In genomic region chr1:76145332-76145731, GRCh38 we compare ENCODE assay signal across 23 cellular contexts.
DNase-seq lines count a peak whose midpoint lies in the region; ATAC-seq and TF ChIP-seq lines count a peak whose summit lies in the region.
"Had no signal": no experiment of that assay in that cellular context is flagged by ENCODE, and none has a peak within 500 bp of the region (broad histone marks: within the 10 kb centered on the region; RNA-seq: fewer than 3 reads in every experiment).

No MANE protein-coding gene starts in this region.

- no peaks in the 10 kb centered on the region for H3K36me3 ChIP-seq in smooth muscle cell (ENCODE audit: low read depth)
- H3K36me3 ChIP-seq: BLaER1 treated with 17β-estradiol and CSF1 and Interleukin-3, amounts not matched to agents 10 nM and 100 nM had no signal

- H3K4me2 ChIP-seq in smooth muscle cell, result no peak overlapping the region
- H3K4me2 ChIP-seq: A549; BLaER1 treated with 17β-estradiol and CSF1 and Interleukin-3, amounts not matched to agents 10 nM and 100 nM had no signal

- H3K27ac Mint-ChIP-seq in activated naive CD8-positive, alpha-beta T cell treated with anti-CD3 and anti-CD28 coated beads, Interleukin-2, amount 50 U/mL, for 24 hours, result peak overlapping the region; percentile 13
- H3K27ac Mint-ChIP-seq in activated naive CD8-positive, alpha-beta T cell treated with anti-CD3 and anti-CD28 coated beads for 36 hours, result no peak overlapping the region
- peak overlapping the region; percentile 20 to 50 (median 35) for H3K27ac Mint-ChIP-seq in nephron
- H3K27ac Mint-ChIP-seq: B cell; CD4-positive, alpha-beta T cell; CD8-positive, alpha-beta T cell had no signal

- no peak for TF ChIP-seq CTCF in nephron (IDR thresholded peaks at IDR 0.05; ENCODE audit: unreplicated experiment in 3 of 3)
- no peak for TF ChIP-seq CTCF in smooth muscle cell (IDR thresholded peaks at IDR 0.05; ENCODE audit: borderline replicate concordance, insufficient read depth, poor library complexity, severe bottlenecking)

- no peaks in the 10 kb centered on the region for H3F3A ChIP-seq in smooth muscle cell (ENCODE audit: low read depth)

- no peaks in the 10 kb centered on the region for H3K79me2 ChIP-seq in smooth muscle cell (ENCODE audit: low read depth)

- H3K4me3 Mint-ChIP-seq in activated naive CD8-positive, alpha-beta T cell treated with anti-CD3 and anti-CD28 coated beads, Interleukin-2, amount 50 U/mL, for 24 hours, result no peak overlapping the region
- H3K4me3 Mint-ChIP-seq in activated naive CD8-positive, alpha-beta T cell treated with anti-CD3 and anti-CD28 coated beads for 36 hours, result no peak overlapping the region
- H3K4me3 Mint-ChIP-seq in nephron, result no peak overlapping the region
- H3K4me3 Mint-ChIP-seq: B cell; CD4-positive, alpha-beta T cell; CD8-positive, alpha-beta T cell had no signal

- H3K9me3 Mint-ChIP-seq in activated naive CD8-positive, alpha-beta T cell treated with anti-CD3 and anti-CD28 coated beads, Interleukin-2, amount 50 U/mL, for 24 hours, result no peaks in the 10 kb centered on the region
- no peaks in the 10 kb centered on the region for H3K9me3 Mint-ChIP-seq in activated naive CD8-positive, alpha-beta T cell treated with anti-CD3 and anti-CD28 coated beads for 36 hours
- H3K9me3 Mint-ChIP-seq in nephron, result no peaks in the 10 kb centered on the region
- H3K9me3 Mint-ChIP-seq: CD4-positive, alpha-beta T cell; CD8-positive, alpha-beta T cell had no signal

- peaks cover under 1% of the 10 kb centered on the region for H3K4me1 ChIP-seq in smooth muscle cell (ENCODE audit: low read depth)
- H3K4me1 ChIP-seq: A549, Caco-2 had no signal

- peaks cover 1% of the 10 kb centered on the region for H3K27me3 Mint-ChIP-seq in activated naive CD8-positive, alpha-beta T cell treated with anti-CD3 and anti-CD28 coated beads, Interleukin-2, amount 50 U/mL, for 24 hours
- H3K27me3 Mint-ChIP-seq in activated naive CD8-positive, alpha-beta T cell treated with anti-CD3 and anti-CD28 coated beads for 36 hours, result no peaks in the 10 kb centered on the region
- H3K27me3 Mint-ChIP-seq in nephron (ENCODE audit: low read depth), result no peaks in the 10 kb centered on the region

- H3K4me3 ChIP-seq in smooth muscle cell, result no peak overlapping the region
- H3K4me3 ChIP-seq: A549; BLaER1 treated with 17β-estradiol and CSF1 and Interleukin-3, amounts not matched to agents 10 nM and 100 nM; GM12878 had no signal

- ATAC-seq in activated naive CD8-positive, alpha-beta T cell treated with anti-CD3 and anti-CD28 coated beads, Interleukin-2, amount 50 U/mL, for 24 hours, result no peak
- ATAC-seq: A549; CD8-positive, alpha-beta T cell; GM12878 had no signal

- no peaks in the 10 kb centered on the region for H3K9me3 ChIP-seq in smooth muscle cell (replicated peaks; ENCODE audit: low read depth)
- H3K9me3 ChIP-seq: A549; BLaER1 treated with 17β-estradiol and CSF1 and Interleukin-3, amounts not matched to agents 10 nM and 100 nM; Caco-2 had no signal

- H3K27ac ChIP-seq in smooth muscle cell (ENCODE audit: low read depth), result peak overlapping the region; percentile 45
- H3K27ac ChIP-seq: 22Rv1; A549; BLaER1 treated with 17β-estradiol and CSF1 and Interleukin-3, amounts not matched to agents 10 nM and 100 nM; C4-2B had no signal

- WGBS in smooth muscle cell (ENCODE audit: low lambda C conversion rate), result 76% methylated on average over 6 of the region's 6 CpGs

- no peak overlapping the region for H3K9ac ChIP-seq in smooth muscle cell (ENCODE audit: low read depth)
- H3K9ac ChIP-seq: BLaER1 treated with 17β-estradiol and CSF1 and Interleukin-3, amounts not matched to agents 10 nM and 100 nM had no signal

- no peaks in the 10 kb centered on the region for H4K20me1 ChIP-seq in smooth muscle cell (ENCODE audit: low read depth)

- no peaks in the 10 kb centered on the region for H3K27me3 ChIP-seq in smooth muscle cell (ENCODE audit: low read depth)
- H3K27me3 ChIP-seq: BLaER1 treated with 17β-estradiol and CSF1 and Interleukin-3, amounts not matched to agents 10 nM and 100 nM had no signal

- DNase-seq in activated naive CD8-positive, alpha-beta T cell treated with anti-CD3 and anti-CD28 coated beads, Interleukin-2, amount 50 U/mL, for 24 hours, result no peak
- no peak for DNase-seq in activated naive CD8-positive, alpha-beta T cell treated with anti-CD3 and anti-CD28 coated beads for 36 hours
- DNase-seq in smooth muscle cell (lab: John Stamatoyannopoulos, UW; ENCODE audit: unreplicated experiment) (no peak), DMS153 treated with DMSO at 0.1 percent for 48 hours (lab: John Stamatoyannopoulos, UW; ENCODE audit: unreplicated experiment) (no peak), NCI-H2107 (lab: John Stamatoyannopoulos, UW) (no peak), NK-92 (lab: John Stamatoyannopoulos, UW; ENCODE audit: unreplicated experiment) (no peak)
- DNase-seq: AML-193; Caco-2; Calu3; CD4-positive, alpha-beta T cell; CD8-positive, alpha-beta T cell; DMS53; DMS79; DND-41; EL; GDM1 had no signal

- peak overlapping the region; percentile 34 for H2AFZ ChIP-seq in smooth muscle cell (ENCODE audit: low read depth)

- peaks cover 1% of the 10 kb centered on the region for H3K4me1 Mint-ChIP-seq in activated naive CD8-positive, alpha-beta T cell treated with anti-CD3 and anti-CD28 coated beads, Interleukin-2, amount 50 U/mL, for 24 hours
- H3K4me1 Mint-ChIP-seq in activated naive CD8-positive, alpha-beta T cell treated with anti-CD3 and anti-CD28 coated beads for 36 hours, result peaks cover 1% of the 10 kb centered on the region
- peaks cover 61% of the 10 kb centered on the region for H3K4me1 Mint-ChIP-seq in nephron
- H3K4me1 Mint-ChIP-seq: B cell had no signal

- H3K36me3 Mint-ChIP-seq in activated naive CD8-positive, alpha-beta T cell treated with anti-CD3 and anti-CD28 coated beads, Interleukin-2, amount 50 U/mL, for 24 hours (ENCODE audit: low read depth), result no peaks in the 10 kb centered on the region
- H3K36me3 Mint-ChIP-seq in activated naive CD8-positive, alpha-beta T cell treated with anti-CD3 and anti-CD28 coated beads for 36 hours, result no peaks in the 10 kb centered on the region
- no peaks in the 10 kb centered on the region for H3K36me3 Mint-ChIP-seq in nephron (ENCODE audit: low read depth)
- H3K36me3 Mint-ChIP-seq: CD8-positive, alpha-beta T cell had no signal
